15 cellular contexts compared by ENCODE assay signal in the genomic region with DNA sequence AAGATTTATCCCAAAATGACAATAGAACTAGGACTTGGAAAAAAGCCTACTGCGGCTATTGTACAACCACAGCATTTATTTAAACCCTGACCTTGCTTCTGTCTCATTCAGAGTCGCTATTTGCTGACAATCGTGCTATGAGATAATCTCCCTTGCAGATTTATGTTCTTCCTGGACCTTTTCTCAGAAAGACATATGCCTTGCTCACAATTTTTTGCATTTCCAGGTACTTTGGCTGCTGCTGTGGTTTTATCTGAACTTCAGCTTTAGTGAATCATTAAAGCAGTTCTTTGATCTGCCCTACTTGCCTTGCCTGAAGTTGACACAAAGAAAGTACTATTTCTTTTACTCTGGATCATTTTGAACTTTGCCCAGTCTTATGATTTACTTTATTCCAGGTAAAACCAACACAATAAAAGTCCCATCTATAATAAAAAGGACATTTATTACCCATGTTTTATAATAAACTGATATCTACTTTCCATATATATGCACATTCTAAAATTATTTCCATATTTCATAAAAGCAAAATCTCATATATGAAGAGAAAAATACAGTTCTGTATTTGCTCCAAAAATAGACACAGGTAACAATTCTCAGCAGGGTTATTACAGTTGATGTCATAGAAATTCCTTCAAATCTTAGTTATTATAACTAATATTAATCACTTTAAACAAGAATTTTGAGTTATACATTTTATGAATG.
DNase-seq lines count a peak whose midpoint lies in the region; ATAC-seq, FAIRE-seq and TF ChIP-seq lines count a peak whose summit lies in the region.
"Had no signal": no experiment of that assay in that cellular context is flagged by ENCODE, and none has a peak within 500 bp of the region (broad histone marks: within the 10 kb centered on the region; RNA-seq: fewer than 3 reads in every experiment).

No MANE protein-coding gene starts in this region.

- TF ChIP-seq EP300 in A549 (IDR thresholded peaks at IDR 0.05) = no peak

- peaks cover 12% of the 10 kb centered on the region; the same call in 1 of the 3 replicates for H3K4me1 ChIP-seq in A549
- H3K4me1 ChIP-seq: psoas muscle had no signal

- no peak for TF ChIP-seq RAD21 in A549 (conservative IDR thresholded peaks at IDR 0.05 in 1 of 2, IDR thresholded peaks at IDR 0.05 in 1 of 2)

- H3K27ac ChIP-seq in A549 = no peak overlapping the region
- H3K27ac ChIP-seq: psoas muscle had no signal

- H3K4me3 ChIP-seq in A549 = no peak overlapping the region
- H3K4me3 ChIP-seq: GM12878, GM23338, psoas muscle had no signal

- no peak overlapping the region for H3K27ac Mint-ChIP-seq in activated T-helper 17 cell treated with anti-CD3 and anti-CD28 coated beads, Interleukin-2, amount 50 U/mL, for 72 hours
- no peak overlapping the region for H3K27ac Mint-ChIP-seq in activated CD8-positive, alpha-beta memory T cell treated with anti-CD3 and anti-CD28 coated beads, Interleukin-2, amount 10 ng/mL, durations not matched to agents 7 days and 5 days
- H3K27ac Mint-ChIP-seq: GM23338 had no signal

- ATAC-seq in A549 (no peak; a peak in 1 of 6 replicates), GM21786 (IDR thresholded peaks at IDR 0.05; ENCODE audit: unreplicated experiment) (no peak)
- ATAC-seq in activated T-helper 17 cell treated with anti-CD3 and anti-CD28 coated beads, Interleukin-2, amount 50 U/mL, for 72 hours (replicated peaks) = peak; percentile 93
- no peak for ATAC-seq in activated CD8-positive, alpha-beta memory T cell treated with anti-CD3 and anti-CD28 coated beads, Interleukin-2, amount 10 ng/mL, durations not matched to agents 7 days and 5 days
- ATAC-seq: GM12878, GM23338, psoas muscle had no signal

- H3K9me3 ChIP-seq in A549 = no peaks in the 10 kb centered on the region
- H3K9me3 ChIP-seq: psoas muscle had no signal

- WGBS in A549 (ENCODE audit: missing lambda C conversion rate) = 3% methylated on average over 3 of the region's 3 CpGs

- H3K4me2 ChIP-seq in A549 = peak overlapping the region; percentile 48
- H3K4me2 ChIP-seq: GM23338 had no signal

- peaks cover 13% of the 10 kb centered on the region for H3K4me1 Mint-ChIP-seq in activated T-helper 17 cell treated with anti-CD3 and anti-CD28 coated beads, Interleukin-2, amount 50 U/mL, for 72 hours
- H3K4me1 Mint-ChIP-seq in activated CD8-positive, alpha-beta memory T cell treated with anti-CD3 and anti-CD28 coated beads, Interleukin-2, amount 10 ng/mL, durations not matched to agents 7 days and 5 days = peaks cover 14% of the 10 kb centered on the region
- H3K4me1 Mint-ChIP-seq: GM23338 had no signal

- H3K4me3 Mint-ChIP-seq in activated T-helper 17 cell treated with anti-CD3 and anti-CD28 coated beads, Interleukin-2, amount 50 U/mL, for 72 hours = peak overlapping the region; percentile 31
- no peak overlapping the region for H3K4me3 Mint-ChIP-seq in activated CD8-positive, alpha-beta memory T cell treated with anti-CD3 and anti-CD28 coated beads, Interleukin-2, amount 10 ng/mL, durations not matched to agents 7 days and 5 days
- H3K4me3 Mint-ChIP-seq: GM23338 had no signal

- POLR2A ChIA-PET in A549 (lab: Yijun Ruan, JAX) = no interaction called here

- no peaks in the 10 kb centered on the region for H3K27me3 Mint-ChIP-seq in activated T-helper 17 cell treated with anti-CD3 and anti-CD28 coated beads, Interleukin-2, amount 50 U/mL, for 72 hours
- no peaks in the 10 kb centered on the region for H3K27me3 Mint-ChIP-seq in activated CD8-positive, alpha-beta memory T cell treated with anti-CD3 and anti-CD28 coated beads, Interleukin-2, amount 10 ng/mL, durations not matched to agents 7 days and 5 days

- CTCF ChIA-PET in A549 (lab: Yijun Ruan, JAX) = no interaction called here
- CTCF ChIA-PET in activated CD8-positive, alpha-beta memory T cell treated with anti-CD3 and anti-CD28 coated beads, Interleukin-2, amount 10 ng/mL, durations not matched to agents 7 days and 5 days (lab: Charles Lee) = no interaction called here

- no peak for TF ChIP-seq CTCF in A549 (IDR thresholded peaks at IDR 0.05)

- DNase-seq in A549 (ENCODE audit: low read depth in 1 of 2, low spot score in 1 of 2) (peak in 1 of 2 experiments; percentile 44), LoVo (ENCODE audit: low spot score) (peak; percentile 75), kidney tubule cell (ENCODE audit: low spot score) (peak; percentile 64), OCI-M2 (lab: John Stamatoyannopoulos, UW; ENCODE audit: unreplicated experiment) (no peak), NAMALWA (ENCODE audit: low spot score) (no peak)
- no peak for DNase-seq in activated CD8-positive, alpha-beta memory T cell treated with anti-CD3 and anti-CD28 coated beads, Interleukin-2, amount 10 ng/mL, durations not matched to agents 7 days and 5 days
- DNase-seq: AML-193, NCI-H1105, NCI-H526 treated with DMSO at 0.1 percent for 48 hours, psoas muscle, SHP77 had no signal

- no peak for TF ChIP-seq POLR2A in A549 (IDR thresholded peaks at IDR 0.05; ENCODE audit: low read length)

- H3K9me3 Mint-ChIP-seq in activated T-helper 17 cell treated with anti-CD3 and anti-CD28 coated beads, Interleukin-2, amount 50 U/mL, for 72 hours = no peaks in the 10 kb centered on the region
- H3K9me3 Mint-ChIP-seq in activated CD8-positive, alpha-beta memory T cell treated with anti-CD3 and anti-CD28 coated beads, Interleukin-2, amount 10 ng/mL, durations not matched to agents 7 days and 5 days (ENCODE audit: low read depth) = no peaks in the 10 kb centered on the region
- H3K9me3 Mint-ChIP-seq: GM23338 had no signal

- no peak for FAIRE-seq in A549 (lab: Jason Lieb, UNC)
- FAIRE-seq: GM12878 had no signal

- no peaks in the 10 kb centered on the region for H3K36me3 Mint-ChIP-seq in activated T-helper 17 cell treated with anti-CD3 and anti-CD28 coated beads, Interleukin-2, amount 50 U/mL, for 72 hours (ENCODE audit: low read depth)
- H3K36me3 Mint-ChIP-seq in activated CD8-positive, alpha-beta memory T cell treated with anti-CD3 and anti-CD28 coated beads, Interleukin-2, amount 10 ng/mL, durations not matched to agents 7 days and 5 days = no peaks in the 10 kb centered on the region

TF ChIP-seq in A549, 52 proteins besides CTCF, POLR2A, EP300 and RAD21:
- TF ChIP-seq HOXA7 (CRISPR knock-in tag; IDR thresholded peaks at IDR 0.05) = no peak
- TF ChIP-seq GATA3 (IDR thresholded peaks at IDR 0.05; ENCODE audit: borderline replicate concordance) = peak; percentile 13; the same call in 1 of the 2 replicates

Comparison
In these comparisons a context has a peak if more than half of its experiments do, and no peak if none do; other contexts are left out.
1. DNase-seq: peak in LoVo (single experiment) and kidney tubule cell (single experiment); none in activated CD8-positive, alpha-beta memory T cell treated with anti-CD3 and anti-CD28 coated beads, Interleukin-2, amount 10 ng/mL, durations not matched to agents 7 days and 5 days (single experiment), OCI-M2 (single experiment) and NAMALWA (single experiment).